25 cellular contexts compared by ENCODE assay signal in the genomic region with DNA sequence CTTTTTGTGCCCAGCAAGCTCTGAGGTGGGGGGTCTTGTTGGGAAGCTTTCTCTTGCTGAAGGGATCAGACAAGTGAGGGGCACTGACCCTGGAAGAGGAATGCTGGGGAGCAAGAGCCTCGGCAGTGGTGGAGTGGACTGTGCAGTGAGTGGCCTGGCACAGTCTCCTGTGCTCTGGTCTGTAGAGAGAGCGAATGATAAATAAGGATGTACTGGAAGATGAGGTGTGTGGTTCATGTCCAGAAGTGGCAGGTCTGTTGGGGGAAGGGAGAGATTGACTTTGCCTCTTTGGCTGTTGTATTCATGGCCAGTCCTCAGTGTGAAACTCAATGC. TPM values are rescaled to one million over a fixed set of nuclear protein-coding genes. Genes with fewer than 3 reads are reported as not detected.
DNase-seq lines count a peak whose midpoint lies in the region; ATAC-seq and TF ChIP-seq lines count a peak whose summit lies in the region.
"Had no signal": no experiment of that assay in that cellular context is flagged by ENCODE, and none has a peak within 500 bp of the region (broad histone marks: within the 10 kb centered on the region; RNA-seq: fewer than 3 reads in every experiment).

No MANE protein-coding gene starts in this region.

- H3K27ac ChIP-seq in heart right ventricle = peak overlapping the region in 7 of 10 donors; percentile 37 to 82 (median 61)
- H3K27ac ChIP-seq: vagina had no signal

- TF ChIP-seq CTCF in heart right ventricle (IDR thresholded peaks at IDR 0.05) = no peak

- H3K4me1 ChIP-seq in heart right ventricle = peaks cover 4 to 67% (median 13%) of the 10 kb centered on the region in 9 donors

- ATAC-seq in heart right ventricle (no peak), Right ventricle myocardium inferior (no peak), GM19328 (IDR thresholded peaks at IDR 0.05; ENCODE audit: unreplicated experiment) (no peak)
- ATAC-seq in stimulated activated naive CD8-positive, alpha-beta T cell treated with anti-CD3 and anti-CD28 coated beads, Interleukin-15, amount 100 ng/mL, for 72 hours = no peak
- ATAC-seq: esophagus mucosa, gastroesophageal sphincter had no signal

- peaks cover 25% of the 10 kb centered on the region for H3K36me3 Mint-ChIP-seq in activated T-helper 1 cell treated with anti-CD3 and anti-CD28 coated beads, Interleukin-12 subunit alpha, Interleukin-12 subunit beta, Interleukin-2, Interleukin-4 antibody, amounts not matched to agents 30 ng/mL and 10 ng/mL and 1 ng/mL, durations not matched to agents 14 hours and 24 hours and 36 hours (ENCODE audit: low read depth)
- peaks cover 0 to 17% (median 4%) of the 10 kb centered on the region in 3 donors for H3K36me3 Mint-ChIP-seq in immature natural killer cell
- H3K36me3 Mint-ChIP-seq: mesothelial cell of epicardium had no signal

- no peaks in the 10 kb centered on the region for H3K27me3 ChIP-seq in heart right ventricle
- H3K27me3 ChIP-seq: gastroesophageal sphincter, spleen, vagina had no signal

- no peak for DNase-seq in heart right ventricle
- no peak for DNase-seq in Right ventricle myocardium inferior (ENCODE audit: missing footprints)
- no peak for DNase-seq in activated T-helper 1 cell treated with anti-CD3 and anti-CD28 coated beads, Interleukin-12 subunit alpha, Interleukin-12 subunit beta, Interleukin-2, Interleukin-4 antibody, amounts not matched to agents 30 ng/mL and 10 ng/mL and 1 ng/mL, durations not matched to agents 14 hours and 24 hours and 36 hours (ENCODE audit: low spot score)
- no peak for DNase-seq in immature natural killer cell
- no peak for DNase-seq in stimulated activated naive CD8-positive, alpha-beta T cell treated with anti-CD3 and anti-CD28 coated beads, Interleukin-15, amount 100 ng/mL, for 72 hours
- no peak for DNase-seq in NOMO-1 (lab: John Stamatoyannopoulos, UW; ENCODE audit: unreplicated experiment in 2 of 2)
- DNase-seq in dermis blood vessel endothelial cell = no peak
- DNase-seq: activated CD4-positive, alpha-beta T cell treated with anti-CD3 and anti-CD28 coated beads for 48 hours; activated CD8-positive, alpha-beta memory T cell treated with anti-CD3 and anti-CD28 coated beads, Interleukin-2, amount 50 U/mL, for 4 hours; activated gamma-delta T cell treated with Interleukin-2 at 50 U/mL for 16 hours; amniotic stem cell; caudate nucleus; H9; NCI-H1417 treated with DMSO at 0.1 percent for 48 hours; NCI-H524; SHP77 treated with DMSO at 0.1 percent for 48 hours; spleen; stimulated activated CD4-positive, alpha-beta T cell treated with anti-CD3 and anti-CD28 coated beads, Interleukin-4, amount 100 ng/mL, for 4 hours; T-helper 1 cell had no signal

- H3K4me3 Mint-ChIP-seq in activated T-helper 1 cell treated with anti-CD3 and anti-CD28 coated beads, Interleukin-12 subunit alpha, Interleukin-12 subunit beta, Interleukin-2, Interleukin-4 antibody, amounts not matched to agents 30 ng/mL and 10 ng/mL and 1 ng/mL, durations not matched to agents 14 hours and 24 hours and 36 hours = peak overlapping the region; percentile 62
- H3K4me3 Mint-ChIP-seq in immature natural killer cell = peak overlapping the region in 1 of 5 donors; percentile 51
- peak overlapping the region; percentile 23 to 52 for H3K4me3 Mint-ChIP-seq in stimulated activated naive CD8-positive, alpha-beta T cell treated with anti-CD3 and anti-CD28 coated beads, Interleukin-15, amount 100 ng/mL, for 72 hours
- H3K4me3 Mint-ChIP-seq: CD14-positive monocyte, H9, mesothelial cell of epicardium had no signal

- no peak overlapping the region for H3K4me3 ChIP-seq in heart right ventricle
- H3K4me3 ChIP-seq: gastroesophageal sphincter, spleen, vagina had no signal

- 91 to 96% methylated on average over 2 of the region's 2 CpGs for WGBS in heart right ventricle, 2 donors

- no peaks in the 10 kb centered on the region for H3K9me3 Mint-ChIP-seq in activated T-helper 1 cell treated with anti-CD3 and anti-CD28 coated beads, Interleukin-12 subunit alpha, Interleukin-12 subunit beta, Interleukin-2, Interleukin-4 antibody, amounts not matched to agents 30 ng/mL and 10 ng/mL and 1 ng/mL, durations not matched to agents 14 hours and 24 hours and 36 hours
- H3K9me3 Mint-ChIP-seq in immature natural killer cell = no peaks in the 10 kb centered on the region
- H3K9me3 Mint-ChIP-seq in stimulated activated naive CD8-positive, alpha-beta T cell treated with anti-CD3 and anti-CD28 coated beads, Interleukin-15, amount 100 ng/mL, for 72 hours = no peaks in the 10 kb centered on the region
- H3K9me3 Mint-ChIP-seq: CD14-positive monocyte, H9, mesothelial cell of epicardium had no signal

- no peaks in the 10 kb centered on the region for H3K9me3 ChIP-seq in heart right ventricle
- H3K9me3 ChIP-seq: gastroesophageal sphincter, spleen, vagina had no signal

- H3K36me3 ChIP-seq in heart right ventricle = no peaks in the 10 kb centered on the region
- H3K36me3 ChIP-seq: gastroesophageal sphincter, spleen, vagina had no signal

- H3K4me1 Mint-ChIP-seq in activated T-helper 1 cell treated with anti-CD3 and anti-CD28 coated beads, Interleukin-12 subunit alpha, Interleukin-12 subunit beta, Interleukin-2, Interleukin-4 antibody, amounts not matched to agents 30 ng/mL and 10 ng/mL and 1 ng/mL, durations not matched to agents 14 hours and 24 hours and 36 hours (ENCODE audit: low read depth) = peaks cover 71% of the 10 kb centered on the region
- peaks cover 71 to 80% of the 10 kb centered on the region in 2 donors for H3K4me1 Mint-ChIP-seq in immature natural killer cell
- H3K4me1 Mint-ChIP-seq in stimulated activated naive CD8-positive, alpha-beta T cell treated with anti-CD3 and anti-CD28 coated beads, Interleukin-15, amount 100 ng/mL, for 72 hours = peaks cover 62% of the 10 kb centered on the region

- H3K27me3 Mint-ChIP-seq in activated T-helper 1 cell treated with anti-CD3 and anti-CD28 coated beads, Interleukin-12 subunit alpha, Interleukin-12 subunit beta, Interleukin-2, Interleukin-4 antibody, amounts not matched to agents 30 ng/mL and 10 ng/mL and 1 ng/mL, durations not matched to agents 14 hours and 24 hours and 36 hours (ENCODE audit: insufficient read depth) = peaks cover 5% of the 10 kb centered on the region
- H3K27me3 Mint-ChIP-seq in immature natural killer cell (ENCODE audit: low read depth in 3 of 3) = peaks cover 2 to 12% (median 3%) of the 10 kb centered on the region in 3 donors
- peaks cover 10% of the 10 kb centered on the region for H3K27me3 Mint-ChIP-seq in stimulated activated naive CD8-positive, alpha-beta T cell treated with anti-CD3 and anti-CD28 coated beads, Interleukin-15, amount 100 ng/mL, for 72 hours

- peak overlapping the region; percentile 42 for H3K27ac Mint-ChIP-seq in activated T-helper 1 cell treated with anti-CD3 and anti-CD28 coated beads, Interleukin-12 subunit alpha, Interleukin-12 subunit beta, Interleukin-2, Interleukin-4 antibody, amounts not matched to agents 30 ng/mL and 10 ng/mL and 1 ng/mL, durations not matched to agents 14 hours and 24 hours and 36 hours
- peak overlapping the region in 5 of 6 donors; percentile 32 to 76 (median 62) for H3K27ac Mint-ChIP-seq in immature natural killer cell
- no peak overlapping the region for H3K27ac Mint-ChIP-seq in stimulated activated naive CD8-positive, alpha-beta T cell treated with anti-CD3 and anti-CD28 coated beads, Interleukin-15, amount 100 ng/mL, for 72 hours
- H3K27ac Mint-ChIP-seq: mesothelial cell of epicardium had no signal

- intact Hi-C loops in heart right ventricle (cut with DNase I) (no loop called here), Right ventricle myocardium inferior (cut with DNase I) (no loop called here)
- intact Hi-C loops in activated T-helper 1 cell treated with anti-CD3 and anti-CD28 coated beads, Interleukin-12 subunit alpha, Interleukin-12 subunit beta, Interleukin-2, Interleukin-4 antibody, amounts not matched to agents 30 ng/mL and 10 ng/mL and 1 ng/mL, durations not matched to agents 14 hours and 24 hours and 36 hours (cut with micrococcal nuclease) = loop anchor here (10.0 kb wide), 3 partner anchors 386 to 586 kb away; a partner anchor contains a TSS

RNA-seq across cellular contexts. Expression of a gene that starts 5.3 kb away (rescaled TPM):
- total RNA-seq in heart right ventricle (10 to 100 TPM; 10.8 to 21.3 (median 13.2) TPM), Right ventricle myocardium inferior (10.2 TPM), dermis blood vessel endothelial cell (31.1 and 75.5 TPM in 2 replicates)
- polyA plus RNA-seq in heart right ventricle (10 to 100 TPM in 1 of 2 donors, 1 to 10 TPM in 1; 9.9 to 14.3 TPM), immature natural killer cell (10 to 100 TPM; 34.4 to 77.5 (median 73.1) TPM)
- 164 and 172 TPM in 2 replicates for total RNA-seq in activated T-helper 1 cell treated with anti-CD3 and anti-CD28 coated beads, Interleukin-12 subunit alpha, Interleukin-12 subunit beta, Interleukin-2, Interleukin-4 antibody, amounts not matched to agents 30 ng/mL and 10 ng/mL and 1 ng/mL, durations not matched to agents 14 hours and 24 hours and 36 hours

RNA-seq across cellular contexts. Expression of a gene that starts 56.0 kb away (rescaled TPM):
- total RNA-seq in heart right ventricle (10 to 100 TPM; 20.8 to 30.3 (median 25.0) TPM), Right ventricle myocardium inferior (20.8 TPM), dermis blood vessel endothelial cell (3.4 and 5.6 TPM in 2 replicates)
- polyA plus RNA-seq in heart right ventricle (10 to 100 TPM; 15.0 to 36.2 TPM), immature natural killer cell (100 to 1,000 TPM in 1 of 3 donors, 10 to 100 TPM in 2; 65.1 to 109 (median 81.0) TPM)
- 31.3 and 38.9 TPM in 2 replicates for total RNA-seq in activated T-helper 1 cell treated with anti-CD3 and anti-CD28 coated beads, Interleukin-12 subunit alpha, Interleukin-12 subunit beta, Interleukin-2, Interleukin-4 antibody, amounts not matched to agents 30 ng/mL and 10 ng/mL and 1 ng/mL, durations not matched to agents 14 hours and 24 hours and 36 hours

Comparison
In these comparisons a context has a peak if more than half of its experiments do, and no peak if none do; other contexts are left out.
1. H3K27ac Mint-ChIP-seq: peak in activated T-helper 1 cell treated with anti-CD3 and anti-CD28 coated beads, Interleukin-12 subunit alpha, Interleukin-12 subunit beta, Interleukin-2, Interleukin-4 antibody, amounts not matched to agents 30 ng/mL and 10 ng/mL and 1 ng/mL, durations not matched to agents 14 hours and 24 hours and 36 hours (single experiment) and immature natural killer cell (5 of 6); none in stimulated activated naive CD8-positive, alpha-beta T cell treated with anti-CD3 and anti-CD28 coated beads, Interleukin-15, amount 100 ng/mL, for 72 hours (0 of 2).